Comparison of ENCODE assay signal across 2 cellular contexts in the genomic region with DNA sequence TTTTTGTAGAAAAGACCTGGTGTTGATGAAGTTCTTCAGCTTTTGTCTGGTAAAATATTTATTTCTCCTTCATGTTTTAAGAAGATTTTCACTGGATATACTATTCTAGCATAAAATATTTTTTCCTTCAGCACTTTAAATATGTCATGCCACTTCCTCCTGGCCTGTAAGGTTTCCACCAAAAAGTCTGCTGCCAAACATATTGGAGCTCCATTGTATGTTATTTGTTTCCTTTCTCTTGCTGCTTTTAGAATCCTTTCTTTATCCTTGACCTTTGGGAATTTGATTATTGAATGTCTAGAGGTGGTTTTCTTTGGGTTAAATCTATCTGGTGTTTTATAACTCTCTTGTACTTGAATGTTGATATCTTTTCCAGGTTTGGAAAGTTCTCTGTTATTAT.
TF ChIP-seq lines count a peak whose summit lies in the region.

No MANE protein-coding gene starts in this region.

TF ChIP-seq in WTC11, 78 proteins besides CTCF, POLR2A, EP300 and RAD21:
- TF ChIP-seq, protein P1, sequence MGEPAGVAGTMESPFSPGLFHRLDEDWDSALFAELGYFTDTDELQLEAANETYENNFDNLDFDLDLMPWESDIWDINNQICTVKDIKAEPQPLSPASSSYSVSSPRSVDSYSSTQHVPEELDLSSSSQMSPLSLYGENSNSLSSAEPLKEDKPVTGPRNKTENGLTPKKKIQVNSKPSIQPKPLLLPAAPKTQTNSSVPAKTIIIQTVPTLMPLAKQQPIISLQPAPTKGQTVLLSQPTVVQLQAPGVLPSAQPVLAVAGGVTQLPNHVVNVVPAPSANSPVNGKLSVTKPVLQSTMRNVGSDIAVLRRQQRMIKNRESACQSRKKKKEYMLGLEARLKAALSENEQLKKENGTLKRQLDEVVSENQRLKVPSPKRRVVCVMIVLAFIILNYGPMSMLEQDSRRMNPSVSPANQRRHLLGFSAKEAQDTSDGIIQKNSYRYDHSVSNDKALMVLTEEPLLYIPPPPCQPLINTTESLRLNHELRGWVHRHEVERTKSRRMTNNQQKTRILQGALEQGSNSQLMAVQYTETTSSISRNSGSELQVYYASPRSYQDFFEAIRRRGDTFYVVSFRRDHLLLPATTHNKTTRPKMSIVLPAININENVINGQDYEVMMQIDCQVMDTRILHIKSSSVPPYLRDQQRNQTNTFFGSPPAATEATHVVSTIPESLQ (CRISPR knock-in tag; IDR thresholded peaks at IDR 0.05): no peak
- TF ChIP-seq, protein P2, sequence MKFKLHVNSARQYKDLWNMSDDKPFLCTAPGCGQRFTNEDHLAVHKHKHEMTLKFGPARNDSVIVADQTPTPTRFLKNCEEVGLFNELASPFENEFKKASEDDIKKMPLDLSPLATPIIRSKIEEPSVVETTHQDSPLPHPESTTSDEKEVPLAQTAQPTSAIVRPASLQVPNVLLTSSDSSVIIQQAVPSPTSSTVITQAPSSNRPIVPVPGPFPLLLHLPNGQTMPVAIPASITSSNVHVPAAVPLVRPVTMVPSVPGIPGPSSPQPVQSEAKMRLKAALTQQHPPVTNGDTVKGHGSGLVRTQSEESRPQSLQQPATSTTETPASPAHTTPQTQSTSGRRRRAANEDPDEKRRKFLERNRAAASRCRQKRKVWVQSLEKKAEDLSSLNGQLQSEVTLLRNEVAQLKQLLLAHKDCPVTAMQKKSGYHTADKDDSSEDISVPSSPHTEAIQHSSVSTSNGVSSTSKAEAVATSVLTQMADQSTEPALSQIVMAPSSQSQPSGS (CRISPR knock-in tag; IDR thresholded peaks at IDR 0.05; ENCODE audit: borderline replicate concordance, low read depth): no peak
- no peak for TF ChIP-seq ZNF396 (CRISPR knock-in tag; IDR thresholded peaks at IDR 0.05; ENCODE audit: borderline replicate concordance)
- no peak for TF ChIP-seq ZNF263 (CRISPR knock-in tag; IDR thresholded peaks at IDR 0.05; ENCODE audit: low read depth)
- TF ChIP-seq ZNF317 (CRISPR knock-in tag; IDR thresholded peaks at IDR 0.05; ENCODE audit: borderline replicate concordance, low read depth): peak; percentile 75
- no peak for TF ChIP-seq KAT7 (CRISPR knock-in tag; IDR thresholded peaks at IDR 0.05; ENCODE audit: borderline replicate concordance)

TF ChIP-seq in K562, 482 proteins besides CTCF, POLR2A, EP300 and RAD21 (continues in another document):
- no peak for TF ChIP-seq ZNF311 (CRISPR knock-in tag; IDR thresholded peaks at IDR 0.05)
- TF ChIP-seq, protein P3, sequence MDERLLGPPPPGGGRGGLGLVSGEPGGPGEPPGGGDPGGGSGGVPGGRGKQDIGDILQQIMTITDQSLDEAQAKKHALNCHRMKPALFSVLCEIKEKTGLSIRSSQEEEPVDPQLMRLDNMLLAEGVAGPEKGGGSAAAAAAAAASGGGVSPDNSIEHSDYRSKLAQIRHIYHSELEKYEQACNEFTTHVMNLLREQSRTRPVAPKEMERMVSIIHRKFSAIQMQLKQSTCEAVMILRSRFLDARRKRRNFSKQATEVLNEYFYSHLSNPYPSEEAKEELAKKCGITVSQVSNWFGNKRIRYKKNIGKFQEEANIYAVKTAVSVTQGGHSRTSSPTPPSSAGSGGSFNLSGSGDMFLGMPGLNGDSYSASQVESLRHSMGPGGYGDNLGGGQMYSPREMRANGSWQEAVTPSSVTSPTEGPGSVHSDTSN (CRISPR knock-in tag; IDR thresholded peaks at IDR 0.05; ENCODE audit: low read depth): no peak
- TF ChIP-seq, protein P3 (tag; conservative IDR thresholded peaks at IDR 0.05; ENCODE audit: low read depth): no peak
- TF ChIP-seq TRIM28 (IDR thresholded peaks at IDR 0.05): peak; percentile 95
- TF ChIP-seq ZNF24 (IDR thresholded peaks at IDR 0.05): no peak
- TF ChIP-seq, protein P4, sequence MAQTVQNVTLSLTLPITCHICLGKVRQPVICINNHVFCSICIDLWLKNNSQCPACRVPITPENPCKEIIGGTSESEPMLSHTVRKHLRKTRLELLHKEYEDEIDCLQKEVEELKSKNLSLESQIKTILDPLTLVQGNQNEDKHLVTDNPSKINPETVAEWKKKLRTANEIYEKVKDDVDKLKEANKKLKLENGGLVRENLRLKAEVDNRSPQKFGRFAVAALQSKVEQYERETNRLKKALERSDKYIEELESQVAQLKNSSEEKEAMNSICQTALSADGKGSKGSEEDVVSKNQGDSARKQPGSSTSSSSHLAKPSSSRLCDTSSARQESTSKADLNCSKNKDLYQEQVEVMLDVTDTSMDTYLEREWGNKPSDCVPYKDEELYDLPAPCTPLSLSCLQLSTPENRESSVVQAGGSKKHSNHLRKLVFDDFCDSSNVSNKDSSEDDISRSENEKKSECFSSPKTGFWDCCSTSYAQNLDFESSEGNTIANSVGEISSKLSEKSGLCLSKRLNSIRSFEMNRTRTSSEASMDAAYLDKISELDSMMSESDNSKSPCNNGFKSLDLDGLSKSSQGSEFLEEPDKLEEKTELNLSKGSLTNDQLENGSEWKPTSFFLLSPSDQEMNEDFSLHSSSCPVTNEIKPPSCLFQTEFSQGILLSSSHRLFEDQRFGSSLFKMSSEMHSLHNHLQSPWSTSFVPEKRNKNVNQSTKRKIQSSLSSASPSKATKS (CRISPR knock-in tag; IDR thresholded peaks at IDR 0.05): no peak
- TF ChIP-seq, protein P5, sequence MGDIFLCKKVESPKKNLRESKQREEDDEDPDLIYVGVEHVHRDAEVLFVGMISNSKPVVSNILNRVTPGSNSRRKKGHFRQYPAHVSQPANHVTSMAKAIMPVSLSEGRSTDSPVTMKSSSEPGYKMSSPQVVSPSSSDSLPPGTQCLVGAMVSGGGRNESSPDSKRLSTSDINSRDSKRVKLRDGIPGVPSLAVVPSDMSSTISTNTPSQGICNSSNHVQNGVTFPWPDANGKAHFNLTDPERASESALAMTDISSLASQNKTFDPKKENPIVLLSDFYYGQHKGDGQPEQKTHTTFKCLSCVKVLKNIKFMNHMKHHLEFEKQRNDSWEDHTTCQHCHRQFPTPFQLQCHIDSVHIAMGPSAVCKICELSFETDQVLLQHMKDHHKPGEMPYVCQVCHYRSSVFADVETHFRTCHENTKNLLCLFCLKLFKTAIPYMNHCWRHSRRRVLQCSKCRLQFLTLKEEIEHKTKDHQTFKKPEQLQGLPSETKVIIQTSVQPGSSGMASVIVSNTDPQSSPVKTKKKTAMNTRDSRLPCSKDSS (IDR thresholded peaks at IDR 0.05; ENCODE audit: low read depth, partially characterized antibody): peak; percentile 78
- TF ChIP-seq CBX3 (IDR thresholded peaks at IDR 0.05; ENCODE audit: borderline replicate concordance in 1 of 2, low read length in 2 of 2): peak in 1 of 2 experiments; percentile 74; a peak in 2 of 3 replicates
- TF ChIP-seq, protein P6, sequence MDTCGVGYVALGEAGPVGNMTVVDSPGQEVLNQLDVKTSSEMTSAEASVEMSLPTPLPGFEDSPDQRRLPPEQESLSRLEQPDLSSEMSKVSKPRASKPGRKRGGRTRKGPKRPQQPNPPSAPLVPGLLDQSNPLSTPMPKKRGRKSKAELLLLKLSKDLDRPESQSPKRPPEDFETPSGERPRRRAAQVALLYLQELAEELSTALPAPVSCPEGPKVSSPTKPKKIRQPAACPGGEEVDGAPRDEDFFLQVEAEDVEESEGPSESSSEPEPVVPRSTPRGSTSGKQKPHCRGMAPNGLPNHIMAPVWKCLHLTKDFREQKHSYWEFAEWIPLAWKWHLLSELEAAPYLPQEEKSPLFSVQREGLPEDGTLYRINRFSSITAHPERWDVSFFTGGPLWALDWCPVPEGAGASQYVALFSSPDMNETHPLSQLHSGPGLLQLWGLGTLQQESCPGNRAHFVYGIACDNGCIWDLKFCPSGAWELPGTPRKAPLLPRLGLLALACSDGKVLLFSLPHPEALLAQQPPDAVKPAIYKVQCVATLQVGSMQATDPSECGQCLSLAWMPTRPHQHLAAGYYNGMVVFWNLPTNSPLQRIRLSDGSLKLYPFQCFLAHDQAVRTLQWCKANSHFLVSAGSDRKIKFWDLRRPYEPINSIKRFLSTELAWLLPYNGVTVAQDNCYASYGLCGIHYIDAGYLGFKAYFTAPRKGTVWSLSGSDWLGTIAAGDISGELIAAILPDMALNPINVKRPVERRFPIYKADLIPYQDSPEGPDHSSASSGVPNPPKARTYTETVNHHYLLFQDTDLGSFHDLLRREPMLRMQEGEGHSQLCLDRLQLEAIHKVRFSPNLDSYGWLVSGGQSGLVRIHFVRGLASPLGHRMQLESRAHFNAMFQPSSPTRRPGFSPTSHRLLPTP (IDR thresholded peaks at IDR 0.05; ENCODE audit: borderline replicate concordance, extremely low read depth, insufficient read length): no peak
- TF ChIP-seq ZNF384 (IDR thresholded peaks at IDR 0.05; ENCODE audit: low read depth, low read length): no peak
- TF ChIP-seq FOSL1 (tag; conservative IDR thresholded peaks at IDR 0.05): no peak
- TF ChIP-seq CBX5 (IDR thresholded peaks at IDR 0.05; ENCODE audit: borderline replicate concordance, low read depth): peak; percentile 92
- TF ChIP-seq BCL6 (CRISPR knock-in tag; IDR thresholded peaks at IDR 0.05): no peak
- TF ChIP-seq IFI16 (CRISPR knock-in tag; IDR thresholded peaks at IDR 0.05): no peak
- TF ChIP-seq HDAC1 (IDR thresholded peaks at IDR 0.05): peak in 1 of 2 experiments; percentile 84; a peak in 2 of 4 replicates
- no peak for TF ChIP-seq POLR2G (IDR thresholded peaks at IDR 0.05; ENCODE audit: low read depth, low read length)
- no peak for TF ChIP-seq CHCHD3 (CRISPR knock-in tag; IDR thresholded peaks at IDR 0.05)
- TF ChIP-seq, protein P7, sequence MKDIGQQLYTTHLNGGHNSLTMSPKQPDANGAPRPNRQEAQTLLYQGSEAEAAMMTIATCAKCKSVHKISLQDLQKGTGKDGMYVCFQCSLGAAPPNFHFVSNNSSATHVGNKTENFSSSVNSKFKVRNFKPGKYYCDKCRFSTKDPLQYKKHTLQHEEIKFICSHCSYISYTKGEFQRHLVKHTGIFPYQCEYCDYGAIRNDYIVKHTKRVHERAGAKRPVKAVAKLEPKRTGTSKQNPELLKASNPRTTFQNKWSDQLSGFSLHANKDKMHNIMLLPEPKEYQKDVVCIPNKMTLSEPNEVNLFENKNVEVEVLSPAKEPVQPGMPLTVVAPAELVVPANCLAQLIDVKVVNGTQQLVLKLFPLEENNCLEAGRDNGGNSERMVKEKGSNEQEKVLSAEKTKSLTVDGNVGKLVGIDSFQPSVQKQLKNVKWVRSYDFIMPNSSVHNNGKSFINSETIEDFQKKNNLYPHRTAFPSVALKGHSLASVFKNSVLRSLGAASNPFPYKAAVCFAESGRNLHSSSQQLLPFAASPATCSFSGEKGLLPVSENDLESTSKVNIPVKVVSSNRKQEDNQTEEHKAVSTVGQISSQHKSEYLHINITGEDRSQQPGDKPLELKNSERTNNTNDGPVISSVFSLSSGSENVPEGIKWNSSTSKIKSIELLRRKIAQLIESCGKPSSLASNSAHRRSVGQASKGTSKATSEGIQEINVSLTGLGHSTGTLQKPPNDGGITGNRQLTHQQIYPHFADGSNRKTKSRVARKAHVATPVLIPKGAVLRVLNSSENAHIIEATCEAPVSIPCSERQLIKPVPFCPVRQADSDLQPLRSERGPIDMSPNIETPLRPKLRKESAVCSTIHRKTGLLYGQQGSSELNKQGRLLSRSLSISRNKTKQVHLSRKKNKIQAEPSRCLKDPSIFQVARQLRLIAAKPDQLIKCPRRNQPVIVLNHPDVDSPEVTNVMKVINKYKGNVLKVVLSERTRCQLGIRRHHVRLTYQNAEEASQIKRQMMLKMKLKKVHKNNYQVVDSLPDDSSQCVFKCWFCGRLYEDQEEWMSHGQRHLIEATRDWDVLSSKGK (CRISPR knock-in tag; IDR thresholded peaks at IDR 0.05): no peak
- no peak for TF ChIP-seq MTF1 (CRISPR knock-in tag; IDR thresholded peaks at IDR 0.05; ENCODE audit: borderline replicate concordance)
- no peak for TF ChIP-seq RBM14 (IDR thresholded peaks at IDR 0.05; ENCODE audit: borderline replicate concordance, insufficient read depth, low read depth, low read length)
- no peak for TF ChIP-seq STAG1 (CRISPR knock-in tag; IDR thresholded peaks at IDR 0.05; ENCODE audit: borderline replicate concordance)
- TF ChIP-seq, protein P8, sequence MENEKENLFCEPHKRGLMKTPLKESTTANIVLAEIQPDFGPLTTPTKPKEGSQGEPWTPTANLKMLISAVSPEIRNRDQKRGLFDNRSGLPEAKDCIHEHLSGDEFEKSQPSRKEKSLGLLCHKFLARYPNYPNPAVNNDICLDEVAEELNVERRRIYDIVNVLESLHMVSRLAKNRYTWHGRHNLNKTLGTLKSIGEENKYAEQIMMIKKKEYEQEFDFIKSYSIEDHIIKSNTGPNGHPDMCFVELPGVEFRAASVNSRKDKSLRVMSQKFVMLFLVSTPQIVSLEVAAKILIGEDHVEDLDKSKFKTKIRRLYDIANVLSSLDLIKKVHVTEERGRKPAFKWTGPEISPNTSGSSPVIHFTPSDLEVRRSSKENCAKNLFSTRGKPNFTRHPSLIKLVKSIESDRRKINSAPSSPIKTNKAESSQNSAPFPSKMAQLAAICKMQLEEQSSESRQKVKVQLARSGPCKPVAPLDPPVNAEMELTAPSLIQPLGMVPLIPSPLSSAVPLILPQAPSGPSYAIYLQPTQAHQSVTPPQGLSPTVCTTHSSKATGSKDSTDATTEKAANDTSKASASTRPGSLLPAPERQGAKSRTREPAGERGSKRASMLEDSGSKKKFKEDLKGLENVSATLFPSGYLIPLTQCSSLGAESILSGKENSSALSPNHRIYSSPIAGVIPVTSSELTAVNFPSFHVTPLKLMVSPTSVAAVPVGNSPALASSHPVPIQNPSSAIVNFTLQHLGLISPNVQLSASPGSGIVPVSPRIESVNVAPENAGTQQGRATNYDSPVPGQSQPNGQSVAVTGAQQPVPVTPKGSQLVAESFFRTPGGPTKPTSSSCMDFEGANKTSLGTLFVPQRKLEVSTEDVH (IDR thresholded peaks at IDR 0.05; ENCODE audit: low read depth, partially characterized antibody): no peak
- no peak for TF ChIP-seq ARHGAP35 (IDR thresholded peaks at IDR 0.05; ENCODE audit: partially characterized antibody)
- TF ChIP-seq, protein P9, sequence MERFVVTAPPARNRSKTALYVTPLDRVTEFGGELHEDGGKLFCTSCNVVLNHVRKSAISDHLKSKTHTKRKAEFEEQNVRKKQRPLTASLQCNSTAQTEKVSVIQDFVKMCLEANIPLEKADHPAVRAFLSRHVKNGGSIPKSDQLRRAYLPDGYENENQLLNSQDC (CRISPR knock-in tag; IDR thresholded peaks at IDR 0.05): no peak
- TF ChIP-seq ARID2 (IDR thresholded peaks at IDR 0.05): no peak
